1 cellular context compared by ENCODE assay signal in the genomic region with DNA sequence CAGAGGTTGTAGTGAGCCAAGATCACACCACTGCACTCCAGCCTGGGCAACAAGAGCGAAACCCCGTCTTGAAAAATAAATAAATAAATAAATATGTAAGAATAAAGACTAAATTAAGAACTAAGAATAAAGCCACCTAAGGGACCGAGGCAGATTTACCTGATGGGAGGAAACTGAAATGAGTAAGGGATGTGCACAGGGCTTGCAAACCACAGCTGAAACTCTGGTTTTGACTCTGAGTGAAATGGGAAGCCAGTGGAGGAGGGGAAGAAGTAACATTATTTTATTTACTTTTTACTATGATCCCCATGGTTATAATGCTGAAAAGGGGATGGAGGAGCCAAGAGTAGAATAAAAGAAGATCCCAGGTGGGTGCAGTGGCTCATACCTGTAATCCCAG.
TF ChIP-seq lines count a peak whose summit lies in the region.

No MANE protein-coding gene starts in this region.

TF ChIP-seq in GM12878, 131 proteins besides CTCF, POLR2A, EP300 and RAD21 (continued from another document and continues in another):
- TF ChIP-seq, protein P1, sequence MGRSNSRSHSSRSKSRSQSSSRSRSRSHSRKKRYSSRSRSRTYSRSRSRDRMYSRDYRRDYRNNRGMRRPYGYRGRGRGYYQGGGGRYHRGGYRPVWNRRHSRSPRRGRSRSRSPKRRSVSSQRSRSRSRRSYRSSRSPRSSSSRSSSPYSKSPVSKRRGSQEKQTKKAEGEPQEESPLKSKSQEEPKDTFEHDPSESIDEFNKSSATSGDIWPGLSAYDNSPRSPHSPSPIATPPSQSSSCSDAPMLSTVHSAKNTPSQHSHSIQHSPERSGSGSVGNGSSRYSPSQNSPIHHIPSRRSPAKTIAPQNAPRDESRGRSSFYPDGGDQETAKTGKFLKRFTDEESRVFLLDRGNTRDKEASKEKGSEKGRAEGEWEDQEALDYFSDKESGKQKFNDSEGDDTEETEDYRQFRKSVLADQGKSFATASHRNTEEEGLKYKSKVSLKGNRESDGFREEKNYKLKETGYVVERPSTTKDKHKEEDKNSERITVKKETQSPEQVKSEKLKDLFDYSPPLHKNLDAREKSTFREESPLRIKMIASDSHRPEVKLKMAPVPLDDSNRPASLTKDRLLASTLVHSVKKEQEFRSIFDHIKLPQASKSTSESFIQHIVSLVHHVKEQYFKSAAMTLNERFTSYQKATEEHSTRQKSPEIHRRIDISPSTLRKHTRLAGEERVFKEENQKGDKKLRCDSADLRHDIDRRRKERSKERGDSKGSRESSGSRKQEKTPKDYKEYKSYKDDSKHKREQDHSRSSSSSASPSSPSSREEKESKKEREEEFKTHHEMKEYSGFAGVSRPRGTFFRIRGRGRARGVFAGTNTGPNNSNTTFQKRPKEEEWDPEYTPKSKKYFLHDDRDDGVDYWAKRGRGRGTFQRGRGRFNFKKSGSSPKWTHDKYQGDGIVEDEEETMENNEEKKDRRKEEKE (IDR thresholded peaks at IDR 0.05): no peak
- TF ChIP-seq, protein P2, sequence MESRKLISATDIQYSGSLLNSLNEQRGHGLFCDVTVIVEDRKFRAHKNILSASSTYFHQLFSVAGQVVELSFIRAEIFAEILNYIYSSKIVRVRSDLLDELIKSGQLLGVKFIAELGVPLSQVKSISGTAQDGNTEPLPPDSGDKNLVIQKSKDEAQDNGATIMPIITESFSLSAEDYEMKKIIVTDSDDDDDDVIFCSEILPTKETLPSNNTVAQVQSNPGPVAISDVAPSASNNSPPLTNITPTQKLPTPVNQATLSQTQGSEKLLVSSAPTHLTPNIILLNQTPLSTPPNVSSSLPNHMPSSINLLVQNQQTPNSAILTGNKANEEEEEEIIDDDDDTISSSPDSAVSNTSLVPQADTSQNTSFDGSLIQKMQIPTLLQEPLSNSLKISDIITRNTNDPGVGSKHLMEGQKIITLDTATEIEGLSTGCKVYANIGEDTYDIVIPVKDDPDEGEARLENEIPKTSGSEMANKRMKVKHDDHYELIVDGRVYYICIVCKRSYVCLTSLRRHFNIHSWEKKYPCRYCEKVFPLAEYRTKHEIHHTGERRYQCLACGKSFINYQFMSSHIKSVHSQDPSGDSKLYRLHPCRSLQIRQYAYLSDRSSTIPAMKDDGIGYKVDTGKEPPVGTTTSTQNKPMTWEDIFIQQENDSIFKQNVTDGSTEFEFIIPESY (IDR thresholded peaks at IDR 0.05): no peak
- TF ChIP-seq YBX1 (IDR thresholded peaks at IDR 0.05) (no peak), BACH1 (IDR thresholded peaks at IDR 0.05; ENCODE audit: borderline replicate concordance) (no peak), PML (IDR thresholded peaks at IDR 0.05; ENCODE audit: low read length) (no peak), STAT1 (conservative IDR thresholded peaks at IDR 0.05) (no peak), POU2F2 (IDR thresholded peaks at IDR 0.05; ENCODE audit: borderline replicate concordance, low read depth, low read length) (no peak), SPI1 (IDR thresholded peaks at IDR 0.05; ENCODE audit: borderline replicate concordance, insufficient read depth, low read depth, low read length) (no peak), ETV6 (conservative IDR thresholded peaks at IDR 0.05 in 1 of 2, IDR thresholded peaks at IDR 0.05 in 1 of 2; ENCODE audit: borderline replicate concordance in 1 of 2, low read depth in 1 of 2) (peak in 1 of 2 experiments; percentile 73; a peak in 2 of 4 replicates), IKZF2 (IDR thresholded peaks at IDR 0.05) (peak in 1 of 2 experiments; percentile 20; a peak in 1 of 4 replicates), HCFC1 (IDR thresholded peaks at IDR 0.05; ENCODE audit: low read length) (no peak), NRF1 (conservative IDR thresholded peaks at IDR 0.05; ENCODE audit: low read depth, low read length) (no peak), NR2C2 (IDR thresholded peaks at IDR 0.05; ENCODE audit: borderline replicate concordance, control insufficient read depth, insufficient read length, low read depth) (no peak), SREBF1 (IDR thresholded peaks at IDR 0.05; ENCODE audit: low read length) (no peak), GATAD2B (conservative IDR thresholded peaks at IDR 0.05; ENCODE audit: low read depth) (no peak), TCF12 (IDR thresholded peaks at IDR 0.05; ENCODE audit: low read depth, low read length) (0 out of 2 replicates have a peak, but pooled peaks have one; percentile 17), LARP7 (IDR thresholded peaks at IDR 0.05) (no peak), TCF3 (IDR thresholded peaks at IDR 0.05; ENCODE audit: borderline replicate concordance, insufficient read depth, low read depth, low read length) (peak; percentile 65; the same call in 1 of the 2 replicates), KAT2A (conservative IDR thresholded peaks at IDR 0.05; ENCODE audit: control insufficient read depth, low read depth, low read length) (no peak), CBX3 (IDR thresholded peaks at IDR 0.05; ENCODE audit: borderline replicate concordance, low read depth) (no peak), RELA (IDR thresholded peaks at IDR 0.05; ENCODE audit: borderline replicate concordance, partially characterized antibody) (no peak), SIN3A (IDR thresholded peaks at IDR 0.05; ENCODE audit: low read depth, low read length) (no peak), RUNX3 (IDR thresholded peaks at IDR 0.05; ENCODE audit: low read length) (peak; percentile 98), SP1 (IDR thresholded peaks at IDR 0.05; ENCODE audit: low read depth, low read length) (no peak), ZBED1 (IDR thresholded peaks at IDR 0.05; ENCODE audit: borderline replicate concordance) (no peak), ZNF217 (IDR thresholded peaks at IDR 0.05) (no peak), RFX5 (IDR thresholded peaks at IDR 0.05; ENCODE audit: low read depth, low read length) (no peak), SREBF2 (IDR thresholded peaks at IDR 0.05; ENCODE audit: low read length) (no peak), ZNF274 (IDR thresholded peaks at IDR 0.05; ENCODE audit: insufficient read depth, insufficient read length) (no peak)
- TF ChIP-seq, protein P3, sequence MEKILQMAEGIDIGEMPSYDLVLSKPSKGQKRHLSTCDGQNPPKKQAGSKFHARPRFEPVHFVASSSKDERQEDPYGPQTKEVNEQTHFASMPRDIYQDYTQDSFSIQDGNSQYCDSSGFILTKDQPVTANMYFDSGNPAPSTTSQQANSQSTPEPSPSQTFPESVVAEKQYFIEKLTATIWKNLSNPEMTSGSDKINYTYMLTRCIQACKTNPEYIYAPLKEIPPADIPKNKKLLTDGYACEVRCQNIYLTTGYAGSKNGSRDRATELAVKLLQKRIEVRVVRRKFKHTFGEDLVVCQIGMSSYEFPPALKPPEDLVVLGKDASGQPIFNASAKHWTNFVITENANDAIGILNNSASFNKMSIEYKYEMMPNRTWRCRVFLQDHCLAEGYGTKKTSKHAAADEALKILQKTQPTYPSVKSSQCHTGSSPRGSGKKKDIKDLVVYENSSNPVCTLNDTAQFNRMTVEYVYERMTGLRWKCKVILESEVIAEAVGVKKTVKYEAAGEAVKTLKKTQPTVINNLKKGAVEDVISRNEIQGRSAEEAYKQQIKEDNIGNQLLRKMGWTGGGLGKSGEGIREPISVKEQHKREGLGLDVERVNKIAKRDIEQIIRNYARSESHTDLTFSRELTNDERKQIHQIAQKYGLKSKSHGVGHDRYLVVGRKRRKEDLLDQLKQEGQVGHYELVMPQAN (conservative IDR thresholded peaks at IDR 0.05): no peak
- TF ChIP-seq, protein P4, sequence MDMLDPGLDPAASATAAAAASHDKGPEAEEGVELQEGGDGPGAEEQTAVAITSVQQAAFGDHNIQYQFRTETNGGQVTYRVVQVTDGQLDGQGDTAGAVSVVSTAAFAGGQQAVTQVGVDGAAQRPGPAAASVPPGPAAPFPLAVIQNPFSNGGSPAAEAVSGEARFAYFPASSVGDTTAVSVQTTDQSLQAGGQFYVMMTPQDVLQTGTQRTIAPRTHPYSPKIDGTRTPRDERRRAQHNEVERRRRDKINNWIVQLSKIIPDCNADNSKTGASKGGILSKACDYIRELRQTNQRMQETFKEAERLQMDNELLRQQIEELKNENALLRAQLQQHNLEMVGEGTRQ (IDR thresholded peaks at IDR 0.05; ENCODE audit: borderline replicate concordance, low read depth, low read length): no peak
- TF ChIP-seq, protein P5, sequence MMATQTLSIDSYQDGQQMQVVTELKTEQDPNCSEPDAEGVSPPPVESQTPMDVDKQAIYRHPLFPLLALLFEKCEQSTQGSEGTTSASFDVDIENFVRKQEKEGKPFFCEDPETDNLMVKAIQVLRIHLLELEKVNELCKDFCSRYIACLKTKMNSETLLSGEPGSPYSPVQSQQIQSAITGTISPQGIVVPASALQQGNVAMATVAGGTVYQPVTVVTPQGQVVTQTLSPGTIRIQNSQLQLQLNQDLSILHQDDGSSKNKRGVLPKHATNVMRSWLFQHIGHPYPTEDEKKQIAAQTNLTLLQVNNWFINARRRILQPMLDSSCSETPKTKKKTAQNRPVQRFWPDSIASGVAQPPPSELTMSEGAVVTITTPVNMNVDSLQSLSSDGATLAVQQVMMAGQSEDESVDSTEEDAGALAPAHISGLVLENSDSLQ (IDR thresholded peaks at IDR 0.05): no peak
- TF ChIP-seq, protein P6, sequence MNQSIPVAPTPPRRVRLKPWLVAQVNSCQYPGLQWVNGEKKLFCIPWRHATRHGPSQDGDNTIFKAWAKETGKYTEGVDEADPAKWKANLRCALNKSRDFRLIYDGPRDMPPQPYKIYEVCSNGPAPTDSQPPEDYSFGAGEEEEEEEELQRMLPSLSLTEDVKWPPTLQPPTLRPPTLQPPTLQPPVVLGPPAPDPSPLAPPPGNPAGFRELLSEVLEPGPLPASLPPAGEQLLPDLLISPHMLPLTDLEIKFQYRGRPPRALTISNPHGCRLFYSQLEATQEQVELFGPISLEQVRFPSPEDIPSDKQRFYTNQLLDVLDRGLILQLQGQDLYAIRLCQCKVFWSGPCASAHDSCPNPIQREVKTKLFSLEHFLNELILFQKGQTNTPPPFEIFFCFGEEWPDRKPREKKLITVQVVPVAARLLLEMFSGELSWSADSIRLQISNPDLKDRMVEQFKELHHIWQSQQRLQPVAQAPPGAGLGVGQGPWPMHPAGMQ (IDR thresholded peaks at IDR 0.05; ENCODE audit: borderline replicate concordance): no peak
- TF ChIP-seq, protein P7, sequence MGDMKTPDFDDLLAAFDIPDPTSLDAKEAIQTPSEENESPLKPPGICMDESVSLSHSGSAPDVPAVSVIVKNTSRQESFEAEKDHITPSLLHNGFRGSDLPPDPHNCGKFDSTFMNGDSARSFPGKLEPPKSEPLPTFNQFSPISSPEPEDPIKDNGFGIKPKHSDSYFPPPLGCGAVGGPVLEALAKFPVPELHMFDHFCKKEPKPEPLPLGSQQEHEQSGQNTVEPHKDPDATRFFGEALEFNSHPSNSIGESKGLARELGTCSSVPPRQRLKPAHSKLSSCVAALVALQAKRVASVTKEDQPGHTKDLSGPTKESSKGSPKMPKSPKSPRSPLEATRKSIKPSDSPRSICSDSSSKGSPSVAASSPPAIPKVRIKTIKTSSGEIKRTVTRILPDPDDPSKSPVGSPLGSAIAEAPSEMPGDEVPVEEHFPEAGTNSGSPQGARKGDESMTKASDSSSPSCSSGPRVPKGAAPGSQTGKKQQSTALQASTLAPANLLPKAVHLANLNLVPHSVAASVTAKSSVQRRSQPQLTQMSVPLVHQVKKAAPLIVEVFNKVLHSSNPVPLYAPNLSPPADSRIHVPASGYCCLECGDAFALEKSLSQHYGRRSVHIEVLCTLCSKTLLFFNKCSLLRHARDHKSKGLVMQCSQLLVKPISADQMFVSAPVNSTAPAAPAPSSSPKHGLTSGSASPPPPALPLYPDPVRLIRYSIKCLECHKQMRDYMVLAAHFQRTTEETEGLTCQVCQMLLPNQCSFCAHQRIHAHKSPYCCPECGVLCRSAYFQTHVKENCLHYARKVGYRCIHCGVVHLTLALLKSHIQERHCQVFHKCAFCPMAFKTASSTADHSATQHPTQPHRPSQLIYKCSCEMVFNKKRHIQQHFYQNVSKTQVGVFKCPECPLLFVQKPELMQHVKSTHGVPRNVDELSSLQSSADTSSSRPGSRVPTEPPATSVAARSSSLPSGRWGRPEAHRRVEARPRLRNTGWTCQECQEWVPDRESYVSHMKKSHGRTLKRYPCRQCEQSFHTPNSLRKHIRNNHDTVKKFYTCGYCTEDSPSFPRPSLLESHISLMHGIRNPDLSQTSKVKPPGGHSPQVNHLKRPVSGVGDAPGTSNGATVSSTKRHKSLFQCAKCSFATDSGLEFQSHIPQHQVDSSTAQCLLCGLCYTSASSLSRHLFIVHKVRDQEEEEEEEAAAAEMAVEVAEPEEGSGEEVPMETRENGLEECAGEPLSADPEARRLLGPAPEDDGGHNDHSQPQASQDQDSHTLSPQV (IDR thresholded peaks at IDR 0.05): no peak
- TF ChIP-seq, protein P8, sequence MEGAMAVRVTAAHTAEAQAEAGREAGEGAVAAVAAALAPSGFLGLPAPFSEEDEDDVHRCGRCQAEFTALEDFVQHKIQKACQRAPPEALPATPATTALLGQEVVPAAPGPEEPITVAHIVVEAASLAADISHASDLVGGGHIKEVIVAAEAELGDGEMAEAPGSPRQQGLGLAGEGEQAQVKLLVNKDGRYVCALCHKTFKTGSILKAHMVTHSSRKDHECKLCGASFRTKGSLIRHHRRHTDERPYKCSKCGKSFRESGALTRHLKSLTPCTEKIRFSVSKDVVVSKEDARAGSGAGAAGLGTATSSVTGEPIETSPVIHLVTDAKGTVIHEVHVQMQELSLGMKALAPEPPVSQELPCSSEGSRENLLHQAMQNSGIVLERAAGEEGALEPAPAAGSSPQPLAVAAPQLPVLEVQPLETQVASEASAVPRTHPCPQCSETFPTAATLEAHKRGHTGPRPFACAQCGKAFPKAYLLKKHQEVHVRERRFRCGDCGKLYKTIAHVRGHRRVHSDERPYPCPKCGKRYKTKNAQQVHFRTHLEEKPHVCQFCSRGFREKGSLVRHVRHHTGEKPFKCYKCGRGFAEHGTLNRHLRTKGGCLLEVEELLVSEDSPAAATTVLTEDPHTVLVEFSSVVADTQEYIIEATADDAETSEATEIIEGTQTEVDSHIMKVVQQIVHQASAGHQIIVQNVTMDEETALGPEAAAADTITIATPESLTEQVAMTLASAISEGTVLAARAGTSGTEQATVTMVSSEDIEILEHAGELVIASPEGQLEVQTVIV (IDR thresholded peaks at IDR 0.05; ENCODE audit: borderline replicate concordance, partially characterized antibody): no peak
- TF ChIP-seq, protein P9, sequence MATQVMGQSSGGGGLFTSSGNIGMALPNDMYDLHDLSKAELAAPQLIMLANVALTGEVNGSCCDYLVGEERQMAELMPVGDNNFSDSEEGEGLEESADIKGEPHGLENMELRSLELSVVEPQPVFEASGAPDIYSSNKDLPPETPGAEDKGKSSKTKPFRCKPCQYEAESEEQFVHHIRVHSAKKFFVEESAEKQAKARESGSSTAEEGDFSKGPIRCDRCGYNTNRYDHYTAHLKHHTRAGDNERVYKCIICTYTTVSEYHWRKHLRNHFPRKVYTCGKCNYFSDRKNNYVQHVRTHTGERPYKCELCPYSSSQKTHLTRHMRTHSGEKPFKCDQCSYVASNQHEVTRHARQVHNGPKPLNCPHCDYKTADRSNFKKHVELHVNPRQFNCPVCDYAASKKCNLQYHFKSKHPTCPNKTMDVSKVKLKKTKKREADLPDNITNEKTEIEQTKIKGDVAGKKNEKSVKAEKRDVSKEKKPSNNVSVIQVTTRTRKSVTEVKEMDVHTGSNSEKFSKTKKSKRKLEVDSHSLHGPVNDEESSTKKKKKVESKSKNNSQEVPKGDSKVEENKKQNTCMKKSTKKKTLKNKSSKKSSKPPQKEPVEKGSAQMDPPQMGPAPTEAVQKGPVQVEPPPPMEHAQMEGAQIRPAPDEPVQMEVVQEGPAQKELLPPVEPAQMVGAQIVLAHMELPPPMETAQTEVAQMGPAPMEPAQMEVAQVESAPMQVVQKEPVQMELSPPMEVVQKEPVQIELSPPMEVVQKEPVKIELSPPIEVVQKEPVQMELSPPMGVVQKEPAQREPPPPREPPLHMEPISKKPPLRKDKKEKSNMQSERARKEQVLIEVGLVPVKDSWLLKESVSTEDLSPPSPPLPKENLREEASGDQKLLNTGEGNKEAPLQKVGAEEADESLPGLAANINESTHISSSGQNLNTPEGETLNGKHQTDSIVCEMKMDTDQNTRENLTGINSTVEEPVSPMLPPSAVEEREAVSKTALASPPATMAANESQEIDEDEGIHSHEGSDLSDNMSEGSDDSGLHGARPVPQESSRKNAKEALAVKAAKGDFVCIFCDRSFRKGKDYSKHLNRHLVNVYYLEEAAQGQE (IDR thresholded peaks at IDR 0.05; ENCODE audit: low read depth, low read length): no peak
